In genomic region chrX:70176938-70177533, GRCh38 we compare ENCODE assay signal across 10 cellular contexts. TPM values are rescaled to one million over a fixed set of nuclear protein-coding genes. Genes with fewer than 3 reads are reported as not detected.
A peak's percentile ranks its signal among the peaks of the same experiment; 100 is the strongest.
DNase-seq lines count a peak whose midpoint lies in the region; ATAC-seq and TF ChIP-seq lines count a peak whose summit lies in the region.
"Had no signal": no experiment of that assay in that cellular context is flagged by ENCODE, and none has a peak within 500 bp of the region (broad histone marks: within the 10 kb centered on the region; RNA-seq: fewer than 3 reads in every experiment).

DGAT2L6 (plus strand) TSS chrX:70177483; CDS start chrX:70177583, 100 bp downstream.

- no peak for TF ChIP-seq RAD21 in SK-N-SH (IDR thresholded peaks at IDR 0.05; ENCODE audit: low read length)

- H3K9me3 ChIP-seq in SK-N-SH = no peaks in the 10 kb centered on the region

- H3F3A ChIP-seq in SK-N-SH (replicated peaks; ENCODE audit: insufficient read depth) = peaks cover 6% of the 10 kb centered on the region

- WGBS in SK-N-SH (ENCODE audit: low lambda C conversion rate) = 28% methylated on average over 7 of the region's 7 CpGs

- TF ChIP-seq CTCF in SK-N-SH (IDR thresholded peaks at IDR 0.05) = no peak
- TF ChIP-seq CTCF in fibroblast of mammary gland (conservative IDR thresholded peaks at IDR 0.05; ENCODE audit: control insufficient read depth, insufficient read depth, low read depth, low read length) = no peak

- H3K36me3 ChIP-seq in SK-N-SH (replicated peaks in 1 of 2; ENCODE audit: control insufficient read depth in 1 of 2, insufficient read depth in 2 of 2, low read length in 1 of 2) = no peaks in the 10 kb centered on the region

- TF ChIP-seq EP300 in SK-N-SH (IDR thresholded peaks at IDR 0.05; ENCODE audit: borderline replicate concordance in 1 of 2, low read depth in 1 of 2, low read length in 1 of 2) = no peak

- no peaks in the 10 kb centered on the region; a peak in 1 of 4 replicates for H3K4me1 ChIP-seq in SK-N-SH (ENCODE audit: control insufficient read depth in 1 of 2, insufficient read depth in 2 of 2, low read depth in 1 of 2, low read length in 1 of 2)

- no peaks in the 10 kb centered on the region for H3K9me2 ChIP-seq in SK-N-SH

- peak within 1 kb of the TSS; percentile 43; the same call in 1 of the 2 replicates for H2AFZ ChIP-seq in SK-N-SH (ENCODE audit: low read depth)

- in situ Hi-C loops in KBM-7 (cut with MboI; ENCODE audit: low pct_unique_long_range_greater_than_20kb, low sequenced_read_pairs) = no loop called here

- no peaks in the 10 kb centered on the region for H4K20me1 ChIP-seq in SK-N-SH (ENCODE audit: insufficient read depth)

- DNase-seq in SK-N-SH (no peak), KBM-7 (peak; percentile 20), fibroblast of mammary gland (ENCODE audit: low read depth) (peak; percentile 43), posterior cingulate gyrus (no peak), RPMI8226 (no peak)
- no peak for DNase-seq in activated CD4-positive, alpha-beta T cell treated with anti-CD3 and anti-CD28 coated beads for 48 hours
- DNase-seq: ACHN; stimulated activated CD4-positive, alpha-beta T cell treated with anti-CD3 and anti-CD28 coated beads, Interleukin-12 subunit alpha, Interleukin-12 subunit beta, amount 100 ng/mL, for 4 hours had no signal

- H3K4me3 ChIP-seq in SK-N-SH (ENCODE audit: low read depth in 2 of 2, low read length in 1 of 2) (no peak within 1 kb of the TSS), fibroblast of mammary gland (ENCODE audit: control insufficient read depth, low read depth, low read length) (no peak within 1 kb of the TSS)

- ATAC-seq in SK-N-SH treated with all-trans-retinoic acid at 6 μM for 48 hours = no peak
- peak; percentile 80 for ATAC-seq in GM21723 (IDR thresholded peaks at IDR 0.05; ENCODE audit: unreplicated experiment)

- H3K27me3 ChIP-seq in SK-N-SH (ENCODE audit: insufficient read depth) = no peaks in the 10 kb centered on the region

- no peaks in the 10 kb centered on the region for H3K79me2 ChIP-seq in SK-N-SH (ENCODE audit: insufficient read depth)

- CTCF ChIA-PET in SK-N-SH (lab: Yijun Ruan, JAX) = no interaction called here

- H3K9ac ChIP-seq in SK-N-SH = no peak within 1 kb of the TSS

- intact Hi-C loops in posterior cingulate gyrus (cut with DNase I) = no loop called here

- POLR2A ChIA-PET in SK-N-SH (lab: Yijun Ruan, JAX) = no interaction called here

- H3K4me2 ChIP-seq in SK-N-SH = no peak within 1 kb of the TSS

- H3K27ac ChIP-seq in SK-N-SH (ENCODE audit: low read depth in 2 of 2, low read length in 1 of 2) = no peak within 1 kb of the TSS

TF ChIP-seq in SK-N-SH, 30 proteins besides CTCF, POLR2A, EP300 and RAD21:
- no peak for TF ChIP-seq USF2 (IDR thresholded peaks at IDR 0.05; ENCODE audit: borderline replicate concordance, low read depth, low read length)
- TF ChIP-seq NRF1 (IDR thresholded peaks at IDR 0.05; ENCODE audit: low read depth, low read length) = no peak
- TF ChIP-seq MEF2A (IDR thresholded peaks at IDR 0.05; ENCODE audit: borderline replicate concordance, low read depth) = no peak
- no peak for TF ChIP-seq MAX (IDR thresholded peaks at IDR 0.05; ENCODE audit: low read depth)
- no peak for TF ChIP-seq GABPA (IDR thresholded peaks at IDR 0.05; ENCODE audit: low read depth)
- no peak for TF ChIP-seq GATA2 (CRISPR knock-in tag; IDR thresholded peaks at IDR 0.05)
- TF ChIP-seq SMC3 (IDR thresholded peaks at IDR 0.05; ENCODE audit: low read depth, low read length) = no peak
- no peak for TF ChIP-seq ELF1 (IDR thresholded peaks at IDR 0.05)
- TF ChIP-seq FOSL2 (IDR thresholded peaks at IDR 0.05; ENCODE audit: borderline replicate concordance, low read depth) = no peak
- no peak for TF ChIP-seq JUND (IDR thresholded peaks at IDR 0.05)
- TF ChIP-seq MXI1 (IDR thresholded peaks at IDR 0.05; ENCODE audit: low read depth, low read length) = no peak
- no peak for TF ChIP-seq RFX5 (IDR thresholded peaks at IDR 0.05; ENCODE audit: low read length)
- TF ChIP-seq PBX3 (IDR thresholded peaks at IDR 0.05) = no peak
- no peak for TF ChIP-seq YY1 (IDR thresholded peaks at IDR 0.05; ENCODE audit: low read depth)

TF ChIP-seq in SK-N-SH treated with all-trans-retinoic acid at 6 μM for 48 hours, 23 proteins besides CTCF, POLR2A, EP300 and RAD21:
- TF ChIP-seq ZC3H10 (CRISPR knock-in tag; IDR thresholded peaks at IDR 0.05) = no peak
TF ChIP-seq in SK-N-SH treated with all-trans-retinoic acid at 6 μM for 48 hours: peak in this region for 0.

RNA-seq across cellular contexts. Expression of gene DGAT2L6, which starts in this region (rescaled TPM):
- polyA plus RNA-seq in SK-N-SH (2012; rRNA removed) = 0.05 TPM in 1 of 2 replicates, not detected in the other
- polyA plus RNA-seq in SK-N-SH (2012; cell fraction: cytosol; rRNA removed) = not detected in 2 replicates
- not detected in 2 replicates for polyA plus RNA-seq in SK-N-SH (2012; cell fraction: nucleus; rRNA removed)

Comparison
In these comparisons a context has a peak if more than half of its experiments do, and no peak if none do; other contexts are left out.
1. DNase-seq: peak in KBM-7 (single experiment) and fibroblast of mammary gland (single experiment); none in SK-N-SH (single experiment), activated CD4-positive, alpha-beta T cell treated with anti-CD3 and anti-CD28 coated beads for 48 hours (single experiment), posterior cingulate gyrus (0 of 10) and RPMI8226 (single experiment).